ENCODE assay signal across 12 cellular contexts in genomic region chr9:75084081-75084672, GRCh38. TPM values are rescaled to one million over a fixed set of nuclear protein-coding genes. Genes with fewer than 3 reads are reported as not detected.
DNase-seq lines count a peak whose midpoint lies in the region; ATAC-seq and TF ChIP-seq lines count a peak whose summit lies in the region.
"Had no signal": no experiment of that assay in that cellular context is flagged by ENCODE, and none has a peak within 500 bp of the region (broad histone marks: within the 10 kb centered on the region; RNA-seq: fewer than 3 reads in every experiment).

No MANE protein-coding gene starts in this region.

- no peak overlapping the region for H2AK5ac ChIP-seq in neuronal stem cell (ENCODE audit: low read depth, low read length)

- no peak overlapping the region for H2BK12ac ChIP-seq in neuronal stem cell (ENCODE audit: low read length)

- no CpG with 5 or more reads among the region's 5 CpGs for WGBS in neuronal stem cell (ENCODE audit: extremely low coverage in 2 of 2, insufficient read length in 2 of 2, insufficient replicate concordance in 1 of 2), 2 donors

- H3K79me1 ChIP-seq in neuronal stem cell (ENCODE audit: low read depth, low read length): no peaks in the 10 kb centered on the region

- H3K4me3 ChIP-seq in left ventricle myocardium inferior: no peak overlapping the region
- H3K4me3 ChIP-seq in neuronal stem cell (ENCODE audit: low read length in 2 of 2): no peak overlapping the region
- H3K4me3 ChIP-seq: sigmoid colon had no signal

- H3K18ac ChIP-seq in neuronal stem cell (ENCODE audit: low read length): no peak overlapping the region

- H3K36me3 ChIP-seq in left ventricle myocardium inferior: peaks cover 20% of the 10 kb centered on the region
- no peaks in the 10 kb centered on the region for H3K36me3 ChIP-seq in neuronal stem cell (replicated peaks in 1 of 2; ENCODE audit: control insufficient read depth in 2 of 2, insufficient read depth in 2 of 2, low read length in 2 of 2)
- H3K36me3 ChIP-seq: sigmoid colon had no signal

- H2BK5ac ChIP-seq in neuronal stem cell (ENCODE audit: low read length): no peak overlapping the region

- H2BK120ac ChIP-seq in neuronal stem cell (ENCODE audit: low read depth, low read length): no peak overlapping the region

- H3K14ac ChIP-seq in neuronal stem cell (ENCODE audit: low read length): no peak overlapping the region

- ATAC-seq in HG02852 (IDR thresholded peaks at IDR 0.05; ENCODE audit: unreplicated experiment) (no peak), HG02798 (IDR thresholded peaks at IDR 0.05; ENCODE audit: poor library complexity, unreplicated experiment) (no peak), HG03520 (IDR thresholded peaks at IDR 0.05; ENCODE audit: unreplicated experiment) (no peak)
- ATAC-seq: activated naive CD4-positive, alpha-beta T cell treated with anti-CD3 and anti-CD28 coated beads, Interleukin-2, amount 50 U/mL, for 72 hours; stimulated activated naive CD8-positive, alpha-beta T cell treated with anti-CD3 and anti-CD28 coated beads, Interleukin-15, Interleukin-2, amounts not matched to agents 100 U/mL and 50 U/mL, for 24 hours had no signal

- H2BK15ac ChIP-seq in neuronal stem cell (ENCODE audit: low read length): no peak overlapping the region

- H2AFZ ChIP-seq in neuronal stem cell (ENCODE audit: low read length): no peak overlapping the region

- no peak for DNase-seq in left ventricle myocardium inferior
- DNase-seq in cardiac septum (ENCODE audit: low spot score): no peak
- DNase-seq in dermis blood vessel endothelial cell: peak; percentile 34
- no peak for DNase-seq in neuronal stem cell (ENCODE audit: low spot score)
- DNase-seq in NCI-H446 treated with DMSO at 0.1 percent for 48 hours (lab: John Stamatoyannopoulos, UW): no peak
- DNase-seq: NCI-H2107; sigmoid colon; stimulated activated naive CD8-positive, alpha-beta T cell treated with anti-CD3 and anti-CD28 coated beads, Interleukin-15, Interleukin-2, amounts not matched to agents 100 U/mL and 50 U/mL, for 24 hours had no signal

- H3K4me2 ChIP-seq in neuronal stem cell (ENCODE audit: insufficient read depth, low read length, poor library complexity, severe bottlenecking): no peak overlapping the region

- intact Hi-C loops in left ventricle myocardium inferior (cut with micrococcal nuclease): no loop called here
- intact Hi-C loops in cardiac septum (cut with DNase I): no loop called here

- H4K8ac ChIP-seq in neuronal stem cell (ENCODE audit: low read depth, low read length): no peak overlapping the region

- no peak overlapping the region for H4K91ac ChIP-seq in neuronal stem cell (ENCODE audit: low read depth, low read length, poor library complexity)

- H3K4ac ChIP-seq in neuronal stem cell (ENCODE audit: low read length): no peak overlapping the region

- H3K9ac ChIP-seq in neuronal stem cell (ENCODE audit: low read depth, low read length, poor library complexity): no peak overlapping the region

- H3K4me1 ChIP-seq in left ventricle myocardium inferior: peaks cover 59% of the 10 kb centered on the region
- peaks cover 5 to 7% of the 10 kb centered on the region in 2 donors for H3K4me1 ChIP-seq in neuronal stem cell (ENCODE audit: control insufficient read depth in 2 of 2, insufficient read depth in 1 of 2, low read depth in 1 of 2, low read length in 2 of 2)

- TF ChIP-seq CTCF in left ventricle myocardium inferior (IDR thresholded peaks at IDR 0.05; ENCODE audit: borderline replicate concordance): no peak

- H3K9me3 ChIP-seq in left ventricle myocardium inferior (replicated peaks): no peaks in the 10 kb centered on the region
- no peaks in the 10 kb centered on the region for H3K9me3 ChIP-seq in neuronal stem cell (replicated peaks in 1 of 2; ENCODE audit: control insufficient read depth in 2 of 2, insufficient read depth in 1 of 2, low read depth in 1 of 2, low read length in 2 of 2)
- H3K9me3 ChIP-seq: sigmoid colon had no signal

- no peaks in the 10 kb centered on the region for H3K27me3 ChIP-seq in left ventricle myocardium inferior (ENCODE audit: low read depth)
- H3K27me3 ChIP-seq in neuronal stem cell (ENCODE audit: control insufficient read depth in 3 of 3, insufficient read depth in 3 of 3, low read depth in 1 of 3, low read length in 3 of 3): peaks cover 0 to 5% (median 5%) of the 10 kb centered on the region in 3 experiments
- H3K27me3 ChIP-seq: sigmoid colon had no signal

- H3K27ac ChIP-seq in left ventricle myocardium inferior (replicated peaks) (peak overlapping the region; percentile 50), neuronal stem cell (replicated peaks; ENCODE audit: low read length) (no peak overlapping the region)
- H3K27ac ChIP-seq: sigmoid colon had no signal

- peak overlapping the region; percentile 50 for H3K23ac ChIP-seq in neuronal stem cell (ENCODE audit: low read depth, low read length, poor library complexity)

RNA-seq across cellular contexts. Expression of gene NMRK1, which starts 3.8 kb away (rescaled TPM):
- total RNA-seq in left ventricle myocardium inferior (13.8 TPM), cardiac septum (10.7 TPM), dermis blood vessel endothelial cell (36.9 and 43.7 TPM in 2 replicates)
- polyA plus RNA-seq in neuronal stem cell (2013, experiment 1 of 2): 2.5 TPM
- polyA plus RNA-seq in neuronal stem cell (2013, experiment 2 of 2): 2.1 TPM

RNA-seq across cellular contexts. Expression of gene OSTF1, which starts 4.1 kb away (rescaled TPM):
- 18.9 TPM for total RNA-seq in left ventricle myocardium inferior
- total RNA-seq in cardiac septum: 25.5 TPM
- 115 and 126 TPM in 2 replicates for total RNA-seq in dermis blood vessel endothelial cell
- 2.3 TPM for polyA plus RNA-seq in neuronal stem cell (2013, experiment 1 of 2)
- polyA plus RNA-seq in neuronal stem cell (2013, experiment 2 of 2): 2.1 TPM

RNA-seq across cellular contexts. Expression of gene CARNMT1, which starts 56.1 kb away (rescaled TPM):
- total RNA-seq in left ventricle myocardium inferior (11.7 TPM), cardiac septum (11.4 TPM), dermis blood vessel endothelial cell (22.0 and 35.6 TPM in 2 replicates)
- 10.0 TPM for polyA plus RNA-seq in neuronal stem cell (2013, experiment 1 of 2)
- 10.7 TPM for polyA plus RNA-seq in neuronal stem cell (2013, experiment 2 of 2)
